ENCODE assay signal across 8 cellular contexts in the genomic region with DNA sequence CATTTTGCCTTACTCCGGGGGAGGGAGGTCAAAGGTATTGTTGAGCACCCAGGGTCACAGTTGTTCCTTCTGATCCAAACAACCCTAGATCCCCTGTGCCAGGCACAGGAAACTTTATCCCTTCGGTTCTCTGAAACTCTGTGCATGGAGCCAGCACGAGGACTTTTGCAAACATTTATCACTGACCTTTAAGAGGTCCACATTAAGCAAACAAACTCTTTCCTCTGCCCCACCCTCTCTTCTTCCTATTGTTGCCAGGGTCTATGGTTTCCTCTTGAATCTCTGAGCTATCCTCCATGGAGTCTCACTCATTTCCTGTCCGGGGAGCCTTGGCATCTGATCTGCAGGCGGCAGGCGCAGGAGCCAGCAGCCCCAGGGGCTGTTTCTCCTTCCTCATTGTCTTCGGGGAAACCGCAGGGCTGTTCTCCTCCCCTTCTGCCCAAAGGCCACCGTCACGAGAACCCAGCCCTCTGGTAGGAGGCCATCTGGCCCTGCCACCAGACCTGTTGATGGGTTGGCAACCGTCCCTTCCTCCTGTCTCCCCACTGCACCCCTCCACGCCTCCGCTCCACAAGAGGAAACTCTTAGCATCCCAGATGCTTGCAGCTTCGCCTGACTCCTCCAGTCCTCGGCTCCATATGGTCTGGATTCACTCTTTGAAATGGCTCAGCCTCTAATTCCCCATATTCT.
DNase-seq lines count a peak whose midpoint lies in the region; ATAC-seq, FAIRE-seq and TF ChIP-seq lines count a peak whose summit lies in the region.

No MANE protein-coding gene starts in this region.

- intact Hi-C loops in ovary (cut with DNase I) = no loop called here

- TF ChIP-seq EP300 in ovary (IDR thresholded peaks at IDR 0.05) = no peak

- H3K27ac ChIP-seq in RWPE1 (peak overlapping the region; percentile 68), ovary (no peak overlapping the region)

- ATAC-seq in GM19463 (IDR thresholded peaks at IDR 0.05; ENCODE audit: unreplicated experiment) (peak; percentile 44), HG03097 (IDR thresholded peaks at IDR 0.05; ENCODE audit: low FRiP score, unreplicated experiment) (no peak), HG03025 (IDR thresholded peaks at IDR 0.05; ENCODE audit: low FRiP score, unreplicated experiment) (no peak)

- 74 to 85% (median 81%) methylated on average over 15 of the region's 15 CpGs for WGBS in ovary, 3 donors

- CTCF ChIA-PET in RWPE1 (lab: Yijun Ruan, JAX) = interaction anchor here (0.6 kb wide), 1 partner anchor 327 kb away, joined by 3 read pairs; no protein-coding TSS in a partner anchor

- H3K4me3 ChIP-seq in ovary = no peak overlapping the region

- POLR2A ChIA-PET in RWPE1 (lab: Yijun Ruan, JAX; ENCODE audit: low non-redundant PET) = no interaction called here

- no peaks in the 10 kb centered on the region for H3K36me3 ChIP-seq in ovary

- TF ChIP-seq CTCF in RWPE1 (conservative IDR thresholded peaks at IDR 0.05; ENCODE audit: low read depth) (no peak), ovary (IDR thresholded peaks at IDR 0.05) (no peak)

- no peak for TF ChIP-seq POLR2A in ovary (IDR thresholded peaks at IDR 0.05)

- H3K4me1 ChIP-seq in ovary (ENCODE audit: insufficient read depth) = peaks cover 4% of the 10 kb centered on the region

- H3K27me3 ChIP-seq in ovary = no peaks in the 10 kb centered on the region

- H3K9me3 ChIP-seq in ovary = no peaks in the 10 kb centered on the region

- peak; percentile 57 for DNase-seq in RWPE1 (ENCODE audit: low spot score)
- DNase-seq in fibroblast of the conjunctiva (ENCODE audit: low read depth) = peak; percentile 51
- peak in 4 of 5 donors; percentile 18 to 32 (median 20) for DNase-seq in ovary
- DNase-seq in NCI-H446 (lab: John Stamatoyannopoulos, UW) = no peak
- DNase-seq in RCC 7860 (ENCODE audit: low spot score) = no peak

- no peak for FAIRE-seq in RCC 7860 (lab: Jason Lieb, UNC)

Comparison
In these comparisons a context has a peak if more than half of its experiments do, and no peak if none do; other contexts are left out.
1. DNase-seq: peak in RWPE1 (single experiment), fibroblast of the conjunctiva (single experiment) and ovary (4 of 5); none in NCI-H446 (0 of 2) and RCC 7860 (single experiment).